ENCODE assay signal across 17 cellular contexts in genomic region chr17:35147313-35147982, GRCh38. TPM values are rescaled to one million over a fixed set of nuclear protein-coding genes. Genes with fewer than 3 reads are reported as not detected.
DNase-seq lines count a peak whose midpoint lies in the region; ATAC-seq and TF ChIP-seq lines count a peak whose summit lies in the region.
"Had no signal": no experiment of that assay in that cellular context is flagged by ENCODE, and none has a peak within 500 bp of the region (broad histone marks: within the 10 kb centered on the region; RNA-seq: fewer than 3 reads in every experiment).

Gene UNC45B, plus strand, starts transcription at chr17:35147817. Its CDS starts 447 bp downstream, at chr17:35148264.

- H2AK5ac ChIP-seq in mesendoderm (ENCODE audit: low read length) = no peak within 1 kb of the TSS

- H4K8ac ChIP-seq in mesendoderm (ENCODE audit: low read depth, low read length) = no peak within 1 kb of the TSS

- H3K9ac ChIP-seq in mesendoderm (ENCODE audit: low read length) = no peak within 1 kb of the TSS
- H3K9ac ChIP-seq: KMS-11 had no signal

- TF ChIP-seq POLR2A in gastrocnemius medialis (IDR thresholded peaks at IDR 0.05) = peak; percentile 68 to 88

- no peaks in the 10 kb centered on the region for H3K79me1 ChIP-seq in mesendoderm (ENCODE audit: low read length)

- H3K27me3 ChIP-seq in SJCRH30 (peaks cover 4% of the 10 kb centered on the region; the same call in 1 of the 2 replicates), mesendoderm (ENCODE audit: insufficient read depth, low read length, poor library complexity) (no peaks in the 10 kb centered on the region), gastrocnemius medialis (no peaks in the 10 kb centered on the region)

- H2BK5ac ChIP-seq in mesendoderm (ENCODE audit: low read length) = no peak within 1 kb of the TSS

- H3K18ac ChIP-seq in mesendoderm (ENCODE audit: low read length) = no peak within 1 kb of the TSS

- ATAC-seq in gastrocnemius medialis = peak; percentile 87

- no peak within 1 kb of the TSS for H2BK120ac ChIP-seq in mesendoderm (ENCODE audit: low read depth, low read length)

- in situ Hi-C loops in gastrocnemius medialis (cut with MboI; ENCODE audit: low sequenced_read_pairs in 4 of 4) = loop anchor here in 2 of 4 donors (10.0 kb wide), 1 partner anchor 97 kb away; the partner anchor contains the start of gene SLFN5 (in 2 of the 2)

- H3K27ac ChIP-seq in SJCRH30 = no peak within 1 kb of the TSS; the same call in 1 of the 2 replicates
- no peak within 1 kb of the TSS for H3K27ac ChIP-seq in mesendoderm (ENCODE audit: low read depth, low read length)
- peak within 1 kb of the TSS; percentile 94 to 98 (median 97) for H3K27ac ChIP-seq in gastrocnemius medialis
- H3K27ac ChIP-seq: KMS-11 had no signal

- TF ChIP-seq CTCF in gastrocnemius medialis (IDR thresholded peaks at IDR 0.05 in 4 of 5, conservative IDR thresholded peaks at IDR 0.05 in 1 of 5) = no peak

- WGBS in mesendoderm (ENCODE audit: extremely low coverage, insufficient coverage, low lambda C conversion rate) = no CpG with 5 or more reads among the region's 6 CpGs

- H3K36me3 ChIP-seq in SJCRH30 (no peaks in the 10 kb centered on the region), mesendoderm (ENCODE audit: control insufficient read depth, insufficient read depth, low read length) (no peaks in the 10 kb centered on the region), gastrocnemius medialis (peaks cover 0 to 27% of the 10 kb centered on the region in 2 donors)

- DNase-seq in SJCRH30 (peak; percentile 29 to 35), cardiac septum (ENCODE audit: low spot score) (peak; percentile 87), mesendoderm (no peak), gastrocnemius medialis (peak; percentile 87 to 94), head of caudate nucleus (no peak), ureter (ENCODE audit: low spot score) (no peak), NCI-H748 treated with DMSO at 0.1 percent for 48 hours (lab: John Stamatoyannopoulos, UW) (no peak)
- no peak for DNase-seq in stimulated activated CD4-positive, alpha-beta T cell treated with anti-CD3 and anti-CD28 coated beads, Interleukin-4, amount 100 ng/mL, for 4 hours
- DNase-seq: C1 segment of cervical spinal cord; Caco-2; H9; NCI-H1092; NCI-H226; NCI-H526 treated with DMSO at 0.1 percent for 48 hours; NK-92 treated with Interleukin-12 subunit alpha and Interleukin-12 subunit beta, amount 100 ng/mL, for 24 hours had no signal

- H3K4me3 ChIP-seq in SJCRH30 = no peak within 1 kb of the TSS
- H3K4me3 ChIP-seq in mesendoderm (ENCODE audit: low read length) = no peak within 1 kb of the TSS
- peak within 1 kb of the TSS; percentile 53 to 64 (median 60) for H3K4me3 ChIP-seq in gastrocnemius medialis

- no peaks in the 10 kb centered on the region for H3K79me2 ChIP-seq in mesendoderm (ENCODE audit: control insufficient read depth, insufficient read depth, low read length)

- H3K23ac ChIP-seq in mesendoderm (ENCODE audit: low read length) = no peak within 1 kb of the TSS

- no peak within 1 kb of the TSS for H4K5ac ChIP-seq in mesendoderm (ENCODE audit: low read length)

- H3K56ac ChIP-seq in mesendoderm (ENCODE audit: low read length) = peak within 1 kb of the TSS; percentile 46

- H3K4me1 ChIP-seq in SJCRH30 (peaks cover 12% of the 10 kb centered on the region), mesendoderm (ENCODE audit: control insufficient read depth, low read depth, low read length) (no peaks in the 10 kb centered on the region), gastrocnemius medialis (peaks cover 23 to 39% of the 10 kb centered on the region in 2 donors)
- H3K4me1 ChIP-seq: Caco-2 had no signal

- intact Hi-C loops in cardiac septum (cut with DNase I) (no loop called here), gastrocnemius medialis (cut with DNase I; ENCODE audit: low total_unique reads) (loop anchor here (1.0 to 10.0 kb wide), 6 partner anchors 59 to 1387 kb away; partner anchors contain the start of genes LIG3, MYO19, PIGW and SLFN12L), head of caudate nucleus (cut with DNase I) (no loop called here)

- no peak within 1 kb of the TSS for H3K4me2 ChIP-seq in mesendoderm (ENCODE audit: low read length)
- H3K4me2 ChIP-seq: KMS-11 had no signal

- H2BK15ac ChIP-seq in mesendoderm (replicated peaks; ENCODE audit: low read depth) = no peak within 1 kb of the TSS

- no peak within 1 kb of the TSS for H3K4ac ChIP-seq in mesendoderm (ENCODE audit: low read depth, low read length)

- H3K9me3 ChIP-seq in SJCRH30 (replicated peaks) = no peaks in the 10 kb centered on the region
- H3K9me3 ChIP-seq in gastrocnemius medialis = no peaks in the 10 kb centered on the region
- H3K9me3 ChIP-seq: Caco-2 had no signal

RNA-seq across cellular contexts. Expression of gene UNC45B, which starts in this region (rescaled TPM):
- 0.24 and 0.51 TPM in 2 replicates for total RNA-seq in SJCRH30 (2014; rRNA removed; shearing (Covaris generic))
- total RNA-seq in cardiac septum = 259 TPM
- polyA plus RNA-seq in mesendoderm (2013, experiment 1 of 2) = 0.06 TPM
- polyA plus RNA-seq in mesendoderm (2013, experiment 2 of 2) = 0.08 TPM
- total RNA-seq in gastrocnemius medialis = 100 to 1,000 TPM in 3 of 4 donors, 10 to 100 TPM in 1; 73.7 to 150 (median 105) TPM
- total RNA-seq in ureter = 0.08 TPM
- total RNA-seq: Caco-2, MCF 10A had no signal

Comparison
In these comparisons a context has a peak if more than half of its experiments do, and no peak if none do; other contexts are left out.
1. RNA of gene UNC45B (total RNA-seq): 259 TPM in cardiac septum (single experiment) and 73.7 to 150 TPM in gastrocnemius medialis; 0.24 to 0.51 TPM in SJCRH30 and 0.08 TPM in ureter (single experiment); every median in the first group is over 10 times any median in the second.
2. Peak in DNase-seq in SJCRH30; RNA of the gene not detected or under 1 TPM.
3. DNase-seq: peak in cardiac septum (single experiment) and gastrocnemius medialis (2 of 2); none in mesendoderm (single experiment), head of caudate nucleus (0 of 42), stimulated activated CD4-positive, alpha-beta T cell treated with anti-CD3 and anti-CD28 coated beads, Interleukin-4, amount 100 ng/mL, for 4 hours (0 of 2), ureter (single experiment) and NCI-H748 treated with DMSO at 0.1 percent for 48 hours (single experiment).
4. H3K27ac ChIP-seq: peak in gastrocnemius medialis (4 of 4); none in SJCRH30 (single experiment) and mesendoderm (single experiment).
5. H3K4me3 ChIP-seq: peak in gastrocnemius medialis (4 of 4); none in SJCRH30 (single experiment) and mesendoderm (single experiment).